ENCODE assay signal across 8 cellular contexts in genomic region chr18:12990977-12991838, GRCh38. TPM values are rescaled to one million over a fixed set of nuclear protein-coding genes. Genes with fewer than 3 reads are reported as not detected.
DNase-seq lines count a peak whose midpoint lies in the region; ATAC-seq and TF ChIP-seq lines count a peak whose summit lies in the region.

CEP192 (plus strand) TSS chr18:12991362; CDS start chr18:12999425, 8,063 bp downstream.

- TF ChIP-seq CTCF in OCI-LY3 (IDR thresholded peaks at IDR 0.05; ENCODE audit: low read depth, low read length) (peak; percentile 33; the same call in 1 of the 2 replicates), endothelial cell (IDR thresholded peaks at IDR 0.05; ENCODE audit: unreplicated experiment) (no peak)

- H3K9me3 ChIP-seq in OCI-LY3 (ENCODE audit: insufficient read depth, low read length), result no peaks in the 10 kb centered on the region

- no peaks in the 10 kb centered on the region for H3K27me3 ChIP-seq in OCI-LY3 (ENCODE audit: low read depth, low read length)

- peaks cover 11% of the 10 kb centered on the region for H3K27me3 Mint-ChIP-seq in endothelial cell (ENCODE audit: unreplicated experiment)

- peak; percentile 99 for DNase-seq in DMS 273 (lab: John Stamatoyannopoulos, UW; ENCODE audit: unreplicated experiment)
- peak; percentile 99 for DNase-seq in HuH-7 (ENCODE audit: low spot score)
- peak; percentile 96 for DNase-seq in activated CD8-positive, alpha-beta memory T cell treated with anti-CD3 and anti-CD28 coated beads, Interleukin-2, amount 50 U/mL, for 48 hours
- peak; percentile 96 for DNase-seq in endothelial cell (ENCODE audit: low spot score)
- peak; percentile 98 for DNase-seq in midbrain (lab: John Stamatoyannopoulos, UW)
- peak; percentile 92 to 94 for DNase-seq in stimulated activated CD8-positive, alpha-beta memory T cell treated with anti-CD3 and anti-CD28 coated beads, Interleukin-2, amount 100 ng/mL, for 1 hour (ENCODE audit: low read depth in 2 of 2)

- peak within 1 kb of the TSS; percentile 96 for H3K9ac ChIP-seq in OCI-LY3 (ENCODE audit: low read length)

- peak within 1 kb of the TSS; percentile 71; the same call in 1 of the 2 replicates for H2AFZ ChIP-seq in OCI-LY3 (ENCODE audit: low read depth, low read length)

- H3K27ac ChIP-seq in OCI-LY3 (ENCODE audit: low read length), result peak within 1 kb of the TSS; percentile 87

- H3K79me2 ChIP-seq in OCI-LY3 (ENCODE audit: low read length), result peaks cover 58% of the 10 kb centered on the region

- peak within 1 kb of the TSS; percentile 99 for H3K4me3 Mint-ChIP-seq in endothelial cell (ENCODE audit: unreplicated experiment)

- H3K4me1 Mint-ChIP-seq in endothelial cell (ENCODE audit: unreplicated experiment), result peaks cover 29% of the 10 kb centered on the region

- peaks cover 22% of the 10 kb centered on the region for H3K36me3 ChIP-seq in OCI-LY3 (replicated peaks; ENCODE audit: low read depth, low read length)

- H3K9me3 Mint-ChIP-seq in endothelial cell (ENCODE audit: unreplicated experiment), result no peaks in the 10 kb centered on the region

- H4K20me1 ChIP-seq in OCI-LY3 (ENCODE audit: insufficient read depth, low read length), result peaks cover 34% of the 10 kb centered on the region

- peak within 1 kb of the TSS; percentile 95 for H3K27ac Mint-ChIP-seq in endothelial cell (ENCODE audit: unreplicated experiment)

- H3K4me2 ChIP-seq in OCI-LY3 (ENCODE audit: low read length), result peak within 1 kb of the TSS; percentile 99

- peak; percentile 89 for ATAC-seq in GM21515 (IDR thresholded peaks at IDR 0.05; ENCODE audit: unreplicated experiment)

- peak within 1 kb of the TSS; percentile 91 for H3K4me3 ChIP-seq in OCI-LY3 (ENCODE audit: low read length)

- H3K36me3 Mint-ChIP-seq in endothelial cell (ENCODE audit: low read depth, unreplicated experiment), result peaks cover 4% of the 10 kb centered on the region

- H3K4me1 ChIP-seq in OCI-LY3 (ENCODE audit: low read length), result peaks cover 30% of the 10 kb centered on the region

RNA-seq across cellular contexts. Expression of gene CEP192, which starts in this region (rescaled TPM):
- total RNA-seq in endothelial cell (ENCODE audit: unreplicated experiment), result 23.2 TPM

Comparison
In these comparisons a context has a peak if more than half of its experiments do, and no peak if none do; other contexts are left out.
1. Peak in every context shown above with its lines: DNase-seq, ATAC-seq, H3K4me3 ChIP-seq and H3K27ac ChIP-seq.